ENCODE assay signal across 8 cellular contexts in genomic region chr11:36594316-36594989, GRCh38. TPM values are rescaled to one million over a fixed set of nuclear protein-coding genes. Genes with fewer than 3 reads are reported as not detected.
DNase-seq lines count a peak whose midpoint lies in the region; ATAC-seq and TF ChIP-seq lines count a peak whose summit lies in the region.

A gene with protein sequence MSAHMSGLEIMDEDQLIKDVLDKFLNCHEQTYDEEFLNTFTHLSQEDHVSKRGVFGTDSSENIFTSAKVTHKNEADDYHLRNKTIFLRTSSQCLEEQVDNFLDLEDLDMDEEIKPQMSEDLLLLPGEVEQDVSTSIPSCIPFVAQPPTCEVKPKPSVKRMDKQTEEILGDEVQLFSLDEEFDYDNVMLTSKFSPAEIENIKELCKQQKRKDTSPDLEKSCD (plus strand): TSS chr11:36594502. CDS start chr11:36610104, 15,602 bp downstream.

- H4K20me1 ChIP-seq in HCT116 (ENCODE audit: insufficient read depth): no peaks in the 10 kb centered on the region

- TF ChIP-seq RAD21 in HCT116 (IDR thresholded peaks at IDR 0.05; ENCODE audit: low read depth): peak; percentile 2; the same call in 1 of the 2 replicates

- no peaks in the 10 kb centered on the region for H3K9me2 ChIP-seq in HCT116 (ENCODE audit: insufficient read depth)

- TF ChIP-seq CTCF in HCT116 (IDR thresholded peaks at IDR 0.05 in 2 of 3, conservative IDR thresholded peaks at IDR 0.05 in 1 of 3; ENCODE audit: borderline replicate concordance in 1 of 3, insufficient read depth in 1 of 3, low read depth in 2 of 3, low read length in 2 of 3) (no peak), MCF 10A (IDR thresholded peaks at IDR 0.05; ENCODE audit: unreplicated experiment) (no peak), psoas muscle (IDR thresholded peaks at IDR 0.05) (no peak)

- H3K4me1 Mint-ChIP-seq in MCF 10A (ENCODE audit: insufficient read depth, unreplicated experiment): peaks cover 5% of the 10 kb centered on the region

- H3K4me1 ChIP-seq in HCT116 (ENCODE audit: control insufficient read depth in 1 of 2, insufficient read depth in 2 of 2, low read length in 2 of 2) (peaks cover 4 to 6% of the 10 kb centered on the region in 2 experiments; a peak in 1 of 4 replicates), psoas muscle (peaks cover 10% of the 10 kb centered on the region)

- POLR2A ChIA-PET in HCT116 (lab: Charles Lee): interaction anchor here (0.7 kb wide), 1 partner anchor 11 kb away, joined by 4 read pairs; no protein-coding TSS in a partner anchor
- POLR2A ChIA-PET in MCF 10A (lab: Yijun Ruan, JAX): interaction anchor here (0.6 to 0.9 kb wide), 4 partner anchors 54 to 180 kb away, joined by 3 read pairs; no protein-coding TSS in a partner anchor

- CTCF ChIA-PET in HCT116 (lab: Charles Lee) (interaction anchor here (1.0 kb wide), 1 partner anchor 152 kb away, joined by 5 read pairs; no protein-coding TSS in a partner anchor), MCF 10A (lab: Yijun Ruan, JAX) (interaction anchor here (0.6 to 1.6 kb wide), 5 partner anchors 20 to 266 kb away, joined by 3 to 4 read pairs (median 3); no protein-coding TSS in a partner anchor)

- H3K36me3 Mint-ChIP-seq in MCF 10A (ENCODE audit: insufficient read depth, unreplicated experiment): no peaks in the 10 kb centered on the region

- TF ChIP-seq POLR2A in HCT116 (IDR thresholded peaks at IDR 0.05; ENCODE audit: borderline replicate concordance, extremely low read depth, insufficient read depth, insufficient read length): peak; percentile 53

- RAD21 ChIA-PET in HCT116 (lab: Charles Lee; ENCODE audit: low non-redundant PET in 1 of 2, low total read pairs in 2 of 2, uncharacterized antibody in 2 of 2, unreplicated experiment in 2 of 2): no interaction called here

- no peaks in the 10 kb centered on the region for H3K79me2 ChIP-seq in HCT116 (ENCODE audit: insufficient read depth, low read length)

- H2AFZ ChIP-seq in HCT116 (ENCODE audit: low read depth, low read length, poor library complexity, severe bottlenecking): peak within 1 kb of the TSS; percentile 97

- intact Hi-C loops in HCT116 (cut with micrococcal nuclease): no loop called here
- intact Hi-C loops in MCF 10A (cut with micrococcal nuclease): no loop called here
- intact Hi-C loops in psoas muscle (cut with DNase I): no loop called here

- WGBS in psoas muscle, 3 donors: 0 to 1% (median 1%) methylated on average over 29 of the region's 29 CpGs

- peak within 1 kb of the TSS; percentile 90 for H3K4me3 Mint-ChIP-seq in MCF 10A (ENCODE audit: unreplicated experiment)

- H3K36me3 ChIP-seq in HCT116 (ENCODE audit: control insufficient read depth in 1 of 2, insufficient read depth in 2 of 2, low read length in 2 of 2) (no peaks in the 10 kb centered on the region), SK-N-MC (ENCODE audit: insufficient read depth, low read length) (no peaks in the 10 kb centered on the region), psoas muscle (ENCODE audit: insufficient read depth in 1 of 2, low read depth in 1 of 2) (no peaks in the 10 kb centered on the region)

- no peaks in the 10 kb centered on the region for H3K9me3 ChIP-seq in HCT116 (ENCODE audit: control insufficient read depth in 1 of 2, insufficient read depth in 1 of 2, low read depth in 1 of 2, low read length in 2 of 2)
- no peaks in the 10 kb centered on the region for H3K9me3 ChIP-seq in SK-N-MC (ENCODE audit: low read depth, low read length)
- no peaks in the 10 kb centered on the region for H3K9me3 ChIP-seq in psoas muscle

- H3K9ac ChIP-seq in HCT116 (ENCODE audit: low read length) (peak within 1 kb of the TSS; percentile 47), SK-N-MC (ENCODE audit: insufficient read length) (peak within 1 kb of the TSS; percentile 81)

- H3K4me3 ChIP-seq in HCT116 (replicated peaks in 1 of 2; ENCODE audit: low read depth in 1 of 2, low read length in 2 of 2) (peak within 1 kb of the TSS; percentile 62 to 71), SK-N-MC (peak within 1 kb of the TSS; percentile 92), psoas muscle (peak within 1 kb of the TSS; percentile 75)

- H3K27ac Mint-ChIP-seq in MCF 10A (ENCODE audit: low read depth, unreplicated experiment): peak within 1 kb of the TSS; percentile 80

- BruUV-seq in HCT116 (replicated peaks; lab: Mats Ljungman, UMichigan): TSS peak; percentile 77
- TSS peak; percentile 56 for BruUV-seq in MCF 10A (replicated peaks; lab: Mats Ljungman, UMichigan)

- peak; percentile 91 for DNase-seq in ELF-1 (ENCODE audit: low read depth, low spot score)
- DNase-seq in HCT116 (ENCODE audit: low read depth, low spot score): peak; percentile 88
- DNase-seq in NCI-H1048 (lab: John Stamatoyannopoulos, UW): peak; percentile 74
- peak; percentile 90 for DNase-seq in SK-N-MC (ENCODE audit: low read depth, low spot score)
- peak; percentile 94 for DNase-seq in MCF 10A (ENCODE audit: unreplicated experiment)
- peak; percentile 94 for DNase-seq in iPS DF 19.7 (ENCODE audit: low read depth, low spot score)
- DNase-seq in psoas muscle: peak; percentile 31 to 64
- no peak for DNase-seq in GM19240 (ENCODE audit: insufficient read length, low spot score)

- peak within 1 kb of the TSS; percentile 78 for H3K4me2 ChIP-seq in HCT116 (ENCODE audit: low read length)

- ATAC-seq in HCT116 (peak; percentile 99), psoas muscle (peak; percentile 99 to 100 (median 100))

- H3K27me3 Mint-ChIP-seq in MCF 10A (ENCODE audit: insufficient read depth, unreplicated experiment): peaks cover 38% of the 10 kb centered on the region

- H3K27ac ChIP-seq in HCT116 (ENCODE audit: low read depth, low read length) (no peak within 1 kb of the TSS), SK-N-MC (no peak within 1 kb of the TSS), psoas muscle (peak within 1 kb of the TSS; percentile 68)

- H3K27me3 ChIP-seq in HCT116 (ENCODE audit: insufficient read depth, low read length) (peaks cover 20% of the 10 kb centered on the region), psoas muscle (ENCODE audit: insufficient read depth in 3 of 3, low read length in 2 of 3) (peaks cover 0 to 7% (median 0%) of the 10 kb centered on the region in 3 donors)

- H3K9me3 Mint-ChIP-seq in MCF 10A (ENCODE audit: unreplicated experiment): no peaks in the 10 kb centered on the region

TF ChIP-seq in HCT116, 20 proteins besides CTCF, POLR2A, EP300 and RAD21 (continues in another document):
- TF ChIP-seq YY1 (IDR thresholded peaks at IDR 0.05; ENCODE audit: extremely low read depth, insufficient replicate concordance, low read depth, low read length) (peak; percentile 77), EGR1 (IDR thresholded peaks at IDR 0.05; ENCODE audit: low read depth) (no peak), ZNF274 (IDR thresholded peaks at IDR 0.05; ENCODE audit: low read depth, low read length) (no peak), ZFX (IDR thresholded peaks at IDR 0.05) (no peak), SRF (IDR thresholded peaks at IDR 0.05; ENCODE audit: low read depth) (peak; percentile 79), ATF3 (IDR thresholded peaks at IDR 0.05) (no peak), SIN3A (IDR thresholded peaks at IDR 0.05; ENCODE audit: low read depth) (peak; percentile 28; the same call in 1 of the 2 replicates), JUND (IDR thresholded peaks at IDR 0.05) (0 out of 2 replicates have a peak, but pooled peaks have one; percentile 8), EZH2 (IDR thresholded peaks at IDR 0.05) (no peak), TCF7L2 (IDR thresholded peaks at IDR 0.05; ENCODE audit: borderline replicate concordance, extremely low read depth, insufficient read depth, insufficient read length) (peak; percentile 39), POLR2AphosphoS5 (IDR thresholded peaks at IDR 0.05; ENCODE audit: low read depth, low read length) (peak; percentile 57), ELF1 (IDR thresholded peaks at IDR 0.05; ENCODE audit: borderline replicate concordance, low read depth) (peak; percentile 68), EZH2phosphoT487 (IDR thresholded peaks at IDR 0.05; ENCODE audit: borderline replicate concordance) (no peak), SP1 (IDR thresholded peaks at IDR 0.05; ENCODE audit: low read depth) (peak; percentile 70), CBX3 (IDR thresholded peaks at IDR 0.05; ENCODE audit: low read depth) (peak; percentile 97), FOSL1 (IDR thresholded peaks at IDR 0.05; ENCODE audit: low read depth) (no peak), CEBPB (IDR thresholded peaks at IDR 0.05; ENCODE audit: low read depth) (peak; percentile 57; the same call in 1 of the 2 replicates)
- TF ChIP-seq, protein P1, sequence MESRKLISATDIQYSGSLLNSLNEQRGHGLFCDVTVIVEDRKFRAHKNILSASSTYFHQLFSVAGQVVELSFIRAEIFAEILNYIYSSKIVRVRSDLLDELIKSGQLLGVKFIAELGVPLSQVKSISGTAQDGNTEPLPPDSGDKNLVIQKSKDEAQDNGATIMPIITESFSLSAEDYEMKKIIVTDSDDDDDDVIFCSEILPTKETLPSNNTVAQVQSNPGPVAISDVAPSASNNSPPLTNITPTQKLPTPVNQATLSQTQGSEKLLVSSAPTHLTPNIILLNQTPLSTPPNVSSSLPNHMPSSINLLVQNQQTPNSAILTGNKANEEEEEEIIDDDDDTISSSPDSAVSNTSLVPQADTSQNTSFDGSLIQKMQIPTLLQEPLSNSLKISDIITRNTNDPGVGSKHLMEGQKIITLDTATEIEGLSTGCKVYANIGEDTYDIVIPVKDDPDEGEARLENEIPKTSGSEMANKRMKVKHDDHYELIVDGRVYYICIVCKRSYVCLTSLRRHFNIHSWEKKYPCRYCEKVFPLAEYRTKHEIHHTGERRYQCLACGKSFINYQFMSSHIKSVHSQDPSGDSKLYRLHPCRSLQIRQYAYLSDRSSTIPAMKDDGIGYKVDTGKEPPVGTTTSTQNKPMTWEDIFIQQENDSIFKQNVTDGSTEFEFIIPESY (IDR thresholded peaks at IDR 0.05; ENCODE audit: extremely low read depth, insufficient replicate concordance, low read length): no peak

RNA-seq across cellular contexts. Expression of the gene that starts here (rescaled TPM):
- total RNA-seq in HCT116 (2021; ENCODE audit: unreplicated experiment): 13.8 TPM
- polyA plus RNA-seq in HCT116 (2012): 6.9 and 10.8 TPM in 2 replicates
- 13.1 and 18.6 TPM in 2 replicates for total RNA-seq in MCF 10A (2022)
- total RNA-seq in psoas muscle: 10 to 100 TPM; 21.3 to 36.4 (median 26.0) TPM
- 10 to 100 TPM; 28.2 to 58.7 (median 40.3) TPM for polyA plus RNA-seq in psoas muscle
